ENCODE assay signal across 18 cellular contexts in genomic region chr2:8524388-8524787, GRCh38.
DNase-seq lines count a peak whose midpoint lies in the region; ATAC-seq and TF ChIP-seq lines count a peak whose summit lies in the region.
"Had no signal": no experiment of that assay in that cellular context is flagged by ENCODE, and none has a peak within 500 bp of the region (broad histone marks: within the 10 kb centered on the region; RNA-seq: fewer than 3 reads in every experiment).

No MANE protein-coding gene starts in this region.

- peak overlapping the region; percentile 19 for H3K27ac Mint-ChIP-seq in activated CD4-positive, alpha-beta memory T cell treated with anti-CD3 and anti-CD28 coated beads, Interleukin-2, amount 10 ng/mL, durations not matched to agents 7 days and 5 days
- H3K27ac Mint-ChIP-seq in activated CD4-positive, alpha-beta memory T cell treated with anti-CD3 and anti-CD28 coated beads for 36 hours: no peak overlapping the region
- peak overlapping the region; percentile 93 to 94 for H3K27ac Mint-ChIP-seq in effector memory CD8-positive, alpha-beta T cell
- H3K27ac Mint-ChIP-seq in stimulated activated effector memory CD8-positive, alpha-beta T cell treated with anti-CD3 and anti-CD28 coated beads, Interleukin-12 subunit alpha, Interleukin-12 subunit beta, amount 100 ng/mL, for 72 hours: peak overlapping the region; percentile 94
- H3K27ac Mint-ChIP-seq in H9: no peak overlapping the region

- H3K4me2 ChIP-seq in OCI-LY3 (ENCODE audit: low read length) (peak overlapping the region; percentile 64; the same call in 1 of the 2 replicates), H9 (ENCODE audit: insufficient read depth, insufficient read length, low read length) (no peak overlapping the region)

- peaks cover 2% of the 10 kb centered on the region for H3K9me3 Mint-ChIP-seq in activated CD4-positive, alpha-beta memory T cell treated with anti-CD3 and anti-CD28 coated beads, Interleukin-2, amount 10 ng/mL, durations not matched to agents 7 days and 5 days
- no peaks in the 10 kb centered on the region for H3K9me3 Mint-ChIP-seq in activated CD4-positive, alpha-beta memory T cell treated with anti-CD3 and anti-CD28 coated beads for 36 hours
- no peaks in the 10 kb centered on the region for H3K9me3 Mint-ChIP-seq in effector memory CD8-positive, alpha-beta T cell
- no peaks in the 10 kb centered on the region for H3K9me3 Mint-ChIP-seq in stimulated activated effector memory CD8-positive, alpha-beta T cell treated with anti-CD3 and anti-CD28 coated beads, Interleukin-12 subunit alpha, Interleukin-12 subunit beta, amount 100 ng/mL, for 72 hours
- H3K9me3 Mint-ChIP-seq in H9: no peaks in the 10 kb centered on the region

- ATAC-seq in effector memory CD8-positive, alpha-beta T cell (replicated peaks): no peak
- no peak for ATAC-seq in stimulated activated effector memory CD8-positive, alpha-beta T cell treated with anti-CD3 and anti-CD28 coated beads, Interleukin-12 subunit alpha, Interleukin-12 subunit beta, amount 100 ng/mL, for 72 hours
- ATAC-seq in GM18909 (IDR thresholded peaks at IDR 0.05; ENCODE audit: poor library complexity, unreplicated experiment): no peak

- H3K36me3 Mint-ChIP-seq in activated CD4-positive, alpha-beta memory T cell treated with anti-CD3 and anti-CD28 coated beads, Interleukin-2, amount 10 ng/mL, durations not matched to agents 7 days and 5 days (ENCODE audit: low read depth): peaks cover 9% of the 10 kb centered on the region
- no peaks in the 10 kb centered on the region for H3K36me3 Mint-ChIP-seq in activated CD4-positive, alpha-beta memory T cell treated with anti-CD3 and anti-CD28 coated beads for 36 hours
- peaks cover 6% of the 10 kb centered on the region for H3K36me3 Mint-ChIP-seq in effector memory CD8-positive, alpha-beta T cell (ENCODE audit: insufficient read depth)
- H3K36me3 Mint-ChIP-seq in stimulated activated effector memory CD8-positive, alpha-beta T cell treated with anti-CD3 and anti-CD28 coated beads, Interleukin-12 subunit alpha, Interleukin-12 subunit beta, amount 100 ng/mL, for 72 hours: no peaks in the 10 kb centered on the region
- H3K36me3 Mint-ChIP-seq in H9 (ENCODE audit: insufficient read depth in 1 of 3, low read depth in 3 of 3): no peaks in the 10 kb centered on the region

- H2BK120ac ChIP-seq in H9 (ENCODE audit: low read depth, low read length, poor library complexity, severe bottlenecking): no peak overlapping the region

- H2BK12ac ChIP-seq in H9 (ENCODE audit: insufficient read length, low read depth, low read length): no peak overlapping the region

- H3K9ac ChIP-seq in OCI-LY3 (ENCODE audit: low read length) (peak overlapping the region; percentile 67; the same call in 1 of the 2 replicates), H9 (ENCODE audit: extremely low read depth, insufficient read length, low read length) (no peak overlapping the region)

- POLR2A ChIA-PET in activated CD4-positive, alpha-beta memory T cell treated with anti-CD3 and anti-CD28 coated beads, Interleukin-2, amount 10 ng/mL, durations not matched to agents 7 days and 5 days (lab: Charles Lee): interaction anchor here (3.7 to 8.1 kb wide), 3 partner anchors 10 to 157 kb away, joined by 22 to 46 read pairs (median 24); partner anchors contain the start of gene ID2
- POLR2A ChIA-PET in activated CD4-positive, alpha-beta memory T cell treated with anti-CD3 and anti-CD28 coated beads for 36 hours (lab: Charles Lee): interaction anchor here (0.6 kb wide), 1 partner anchor 45 kb away, joined by 4 read pairs; no protein-coding TSS in a partner anchor

- no peak overlapping the region for H4K5ac ChIP-seq in H9 (ENCODE audit: insufficient read length, low read depth, low read length)

- peaks cover 72% of the 10 kb centered on the region for H3K4me1 Mint-ChIP-seq in activated CD4-positive, alpha-beta memory T cell treated with anti-CD3 and anti-CD28 coated beads, Interleukin-2, amount 10 ng/mL, durations not matched to agents 7 days and 5 days
- H3K4me1 Mint-ChIP-seq in activated CD4-positive, alpha-beta memory T cell treated with anti-CD3 and anti-CD28 coated beads for 36 hours (ENCODE audit: low read depth): peaks cover 44% of the 10 kb centered on the region
- peaks cover 56 to 64% of the 10 kb centered on the region in 2 donors for H3K4me1 Mint-ChIP-seq in effector memory CD8-positive, alpha-beta T cell (ENCODE audit: low read depth in 2 of 2)
- peaks cover 63% of the 10 kb centered on the region for H3K4me1 Mint-ChIP-seq in stimulated activated effector memory CD8-positive, alpha-beta T cell treated with anti-CD3 and anti-CD28 coated beads, Interleukin-12 subunit alpha, Interleukin-12 subunit beta, amount 100 ng/mL, for 72 hours
- peaks cover 22 to 29% of the 10 kb centered on the region in 2 experiments for H3K4me1 Mint-ChIP-seq in H9

- H3K4me1 ChIP-seq in OCI-LY3 (ENCODE audit: low read length): peaks cover 95% of the 10 kb centered on the region
- peaks cover 6% of the 10 kb centered on the region; the same call in 1 of the 2 replicates for H3K4me1 ChIP-seq in H9 (ENCODE audit: insufficient read depth, low read length)

- no peaks in the 10 kb centered on the region for H3K36me3 ChIP-seq in OCI-LY3 (replicated peaks; ENCODE audit: low read depth, low read length)
- H3K36me3 ChIP-seq: MG63, Peyer's patch had no signal

- H3K56ac ChIP-seq in H9 (ENCODE audit: insufficient read length, low read depth, low read length): no peak overlapping the region

- H2BK15ac ChIP-seq in H9 (ENCODE audit: low read depth, low read length): no peak overlapping the region

- TF ChIP-seq CTCF in OCI-LY3 (IDR thresholded peaks at IDR 0.05; ENCODE audit: low read depth, low read length): no peak
- TF ChIP-seq CTCF in H9 (conservative IDR thresholded peaks at IDR 0.05): no peak

- H3K14ac ChIP-seq in H9 (ENCODE audit: insufficient read depth, low read length): no peak overlapping the region

- H2AFZ ChIP-seq in OCI-LY3 (ENCODE audit: low read depth, low read length) (no peak overlapping the region), H9 (ENCODE audit: low read length) (no peak overlapping the region)

- no peak overlapping the region for H2BK20ac ChIP-seq in H9 (ENCODE audit: low read depth, low read length, poor library complexity, severe bottlenecking)

- peaks cover 3% of the 10 kb centered on the region for H3K27me3 Mint-ChIP-seq in activated CD4-positive, alpha-beta memory T cell treated with anti-CD3 and anti-CD28 coated beads, Interleukin-2, amount 10 ng/mL, durations not matched to agents 7 days and 5 days
- H3K27me3 Mint-ChIP-seq in activated CD4-positive, alpha-beta memory T cell treated with anti-CD3 and anti-CD28 coated beads for 36 hours: no peaks in the 10 kb centered on the region
- no peaks in the 10 kb centered on the region for H3K27me3 Mint-ChIP-seq in effector memory CD8-positive, alpha-beta T cell
- peaks cover 5% of the 10 kb centered on the region for H3K27me3 Mint-ChIP-seq in H9 (ENCODE audit: low read depth)

- H2BK5ac ChIP-seq in H9 (ENCODE audit: insufficient read length, low read length): no peak overlapping the region

- H2AK5ac ChIP-seq in H9 (ENCODE audit: insufficient read length, low read length): no peak overlapping the region

- no peak overlapping the region for H3K4ac ChIP-seq in H9 (ENCODE audit: low read depth, low read length)

- H3K23ac ChIP-seq in H9 (ENCODE audit: insufficient read length, low read depth, low read length): no peak overlapping the region

- no CpG with 5 or more reads among the region's 9 CpGs for WGBS in H9 (ENCODE audit: extremely low coverage, insufficient read length, low lambda C conversion rate)

- CTCF ChIA-PET in activated CD4-positive, alpha-beta memory T cell treated with anti-CD3 and anti-CD28 coated beads, Interleukin-2, amount 10 ng/mL, durations not matched to agents 7 days and 5 days (lab: Charles Lee): no interaction called here
- CTCF ChIA-PET in activated CD4-positive, alpha-beta memory T cell treated with anti-CD3 and anti-CD28 coated beads for 36 hours (lab: Charles Lee): no interaction called here

- H3K4me3 ChIP-seq in OCI-LY3 (ENCODE audit: low read length): no peak overlapping the region
- H3K4me3 ChIP-seq: MG63, Peyer's patch had no signal

- H4K20me1 ChIP-seq in OCI-LY3 (ENCODE audit: insufficient read depth, low read length) (no peaks in the 10 kb centered on the region), H9 (ENCODE audit: control insufficient read depth, insufficient read depth, insufficient read length) (no peaks in the 10 kb centered on the region)

- no peak for DNase-seq in activated CD4-positive, alpha-beta memory T cell treated with anti-CD3 and anti-CD28 coated beads, Interleukin-2, amount 10 ng/mL, durations not matched to agents 7 days and 5 days
- no peak for DNase-seq in activated CD4-positive, alpha-beta memory T cell treated with anti-CD3 and anti-CD28 coated beads for 36 hours
- no peak for DNase-seq in effector memory CD8-positive, alpha-beta T cell
- DNase-seq in stimulated activated effector memory CD8-positive, alpha-beta T cell treated with anti-CD3 and anti-CD28 coated beads, Interleukin-12 subunit alpha, Interleukin-12 subunit beta, amount 100 ng/mL, for 72 hours (ENCODE audit: low spot score in 2 of 2): no peak
- DNase-seq in H9 (no peak), HuH-7.5 (ENCODE audit: low spot score) (no peak)
- DNase-seq: DMS79, GDM1, HCEC 1CT, MG63, NCI-H1105 treated with DMSO at 0.1 percent for 48 hours, NCI-H1930, NCI-H2171 treated with DMSO at 0.1 percent for 48 hours, NCI-H774, Peyer's patch, SHP77 had no signal

- no peak overlapping the region for H4K91ac ChIP-seq in H9 (ENCODE audit: insufficient read length, low read depth, low read length)

- H4K8ac ChIP-seq in H9 (replicated peaks; ENCODE audit: insufficient read length, low read depth, low read length): no peak overlapping the region

- H3K79me2 ChIP-seq in OCI-LY3 (ENCODE audit: low read length): peaks cover 13% of the 10 kb centered on the region
- no peaks in the 10 kb centered on the region for H3K79me2 ChIP-seq in H9 (ENCODE audit: insufficient read depth, low read length)

- H3K9me3 ChIP-seq in OCI-LY3 (ENCODE audit: insufficient read depth, low read length) (no peaks in the 10 kb centered on the region), H9 (ENCODE audit: control insufficient read depth, low read depth, low read length) (no peaks in the 10 kb centered on the region)
- H3K9me3 ChIP-seq: MG63, Peyer's patch had no signal

- H3T11ph ChIP-seq in H9 (ENCODE audit: low read length): no peak overlapping the region

- H3K27ac ChIP-seq in OCI-LY3 (ENCODE audit: low read length): peak overlapping the region; percentile 90
- H3K27ac ChIP-seq in H9 (ENCODE audit: insufficient read length, low read depth, low read length): no peak overlapping the region

- no peak overlapping the region for H3K18ac ChIP-seq in H9 (ENCODE audit: insufficient read length, low read depth, low read length)

- no peaks in the 10 kb centered on the region for H3K79me1 ChIP-seq in H9 (ENCODE audit: insufficient read depth, low read depth, low read length, poor library complexity, severe bottlenecking)

- H3K23me2 ChIP-seq in H9 (ENCODE audit: insufficient read length, low read depth, low read length, poor library complexity, severe bottlenecking): no peaks in the 10 kb centered on the region

- H3K27me3 ChIP-seq in OCI-LY3 (ENCODE audit: low read depth, low read length) (no peaks in the 10 kb centered on the region), H9 (ENCODE audit: insufficient read depth, low read length) (no peaks in the 10 kb centered on the region)
- H3K27me3 ChIP-seq: MG63, Peyer's patch had no signal

- H3K4me3 Mint-ChIP-seq in activated CD4-positive, alpha-beta memory T cell treated with anti-CD3 and anti-CD28 coated beads, Interleukin-2, amount 10 ng/mL, durations not matched to agents 7 days and 5 days: no peak overlapping the region
- H3K4me3 Mint-ChIP-seq in activated CD4-positive, alpha-beta memory T cell treated with anti-CD3 and anti-CD28 coated beads for 36 hours: no peak overlapping the region
- no peak overlapping the region for H3K4me3 Mint-ChIP-seq in effector memory CD8-positive, alpha-beta T cell
- no peak overlapping the region for H3K4me3 Mint-ChIP-seq in stimulated activated effector memory CD8-positive, alpha-beta T cell treated with anti-CD3 and anti-CD28 coated beads, Interleukin-12 subunit alpha, Interleukin-12 subunit beta, amount 100 ng/mL, for 72 hours
- no peak overlapping the region for H3K4me3 Mint-ChIP-seq in H9

- intact Hi-C loops in activated CD4-positive, alpha-beta memory T cell treated with anti-CD3 and anti-CD28 coated beads for 36 hours (cut with micrococcal nuclease): no loop called here

Comparison
In these comparisons a context has a peak if more than half of its experiments do, and no peak if none do; other contexts are left out.
1. H3K27ac Mint-ChIP-seq: peak in activated CD4-positive, alpha-beta memory T cell treated with anti-CD3 and anti-CD28 coated beads, Interleukin-2, amount 10 ng/mL, durations not matched to agents 7 days and 5 days (single experiment), effector memory CD8-positive, alpha-beta T cell (2 of 2) and stimulated activated effector memory CD8-positive, alpha-beta T cell treated with anti-CD3 and anti-CD28 coated beads, Interleukin-12 subunit alpha, Interleukin-12 subunit beta, amount 100 ng/mL, for 72 hours (single experiment); none in activated CD4-positive, alpha-beta memory T cell treated with anti-CD3 and anti-CD28 coated beads for 36 hours (single experiment) and H9 (0 of 3).